ENCODE assay signal across 25 cellular contexts in the genomic region with DNA sequence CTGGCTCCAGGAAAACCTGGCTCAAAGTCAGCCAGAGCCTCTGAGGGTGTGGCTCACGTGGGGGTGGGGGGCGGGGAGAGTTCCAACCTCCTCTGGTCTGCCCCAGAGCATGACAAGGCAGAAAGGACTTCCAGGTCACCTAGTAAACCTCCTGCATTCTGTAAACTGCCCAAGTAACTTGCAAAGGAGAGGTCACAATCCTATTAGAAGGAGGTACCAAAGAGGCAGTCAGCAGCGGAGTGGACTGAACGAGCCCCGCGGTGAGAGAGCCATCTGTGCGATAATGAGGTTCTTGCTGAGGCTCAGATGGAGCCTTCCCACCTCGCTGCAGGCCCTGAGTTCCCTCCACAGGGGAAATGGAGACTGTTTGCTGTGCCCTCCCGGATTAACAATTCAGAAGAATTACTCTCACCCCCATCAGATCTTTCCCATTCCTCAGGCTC. TPM values are rescaled to one million over a fixed set of nuclear protein-coding genes. Genes with fewer than 3 reads are reported as not detected.
DNase-seq lines count a peak whose midpoint lies in the region; ATAC-seq and TF ChIP-seq lines count a peak whose summit lies in the region.
"Had no signal": no experiment of that assay in that cellular context is flagged by ENCODE, and none has a peak within 500 bp of the region (broad histone marks: within the 10 kb centered on the region; RNA-seq: fewer than 3 reads in every experiment).

No MANE protein-coding gene starts in this region.

- CTCF ChIA-PET in WTC11 (lab: Charles Lee), result interaction anchor here (0.6 kb wide), 1 partner anchor 834 kb away, joined by 3 read pairs; no protein-coding TSS in a partner anchor
- CTCF ChIA-PET in activated CD4-positive, alpha-beta memory T cell treated with anti-CD3 and anti-CD28 coated beads for 36 hours (lab: Charles Lee), result no interaction called here

- no peaks in the 10 kb centered on the region for H3K9me2 ChIP-seq in GM23338 (ENCODE audit: insufficient read depth)

- ATAC-seq in GM23338, result peak; percentile 72
- peak; percentile 72 for ATAC-seq in WTC11
- peak; percentile 21 for ATAC-seq in mucosa of descending colon
- no peak for ATAC-seq in activated CD4-positive, CD25-positive, alpha-beta regulatory T cell treated with anti-CD3 and anti-CD28 coated beads, Interleukin-2, amount 50 U/mL, for 24 hours
- ATAC-seq in HG02970 (IDR thresholded peaks at IDR 0.05; ENCODE audit: low FRiP score, unreplicated experiment), result no peak
- ATAC-seq: activated naive CD4-positive, alpha-beta T cell treated with anti-CD3 and anti-CD28 coated beads, Interleukin-2, amount 50 U/mL, for 72 hours; activated T-helper 17 cell treated with anti-CD3 and anti-CD28 coated beads, Interleukin-2, amount 50 U/mL, for 72 hours; heart right ventricle; pancreas; PC-3; right lobe of liver; upper lobe of right lung had no signal

- peaks cover 13% of the 10 kb centered on the region; the same call in 2 of the 3 replicates for H3K4me1 Mint-ChIP-seq in GM23338
- peaks cover 15% of the 10 kb centered on the region for H3K4me1 Mint-ChIP-seq in WTC11
- no peaks in the 10 kb centered on the region for H3K4me1 Mint-ChIP-seq in activated CD4-positive, alpha-beta memory T cell treated with anti-CD3 and anti-CD28 coated beads for 36 hours (ENCODE audit: low read depth)
- H3K4me1 Mint-ChIP-seq: activated T-helper 17 cell treated with anti-CD3 and anti-CD28 coated beads, Interleukin-2, amount 50 U/mL, for 72 hours; immature natural killer cell; nephron had no signal

- no peak overlapping the region; the same call in 1 of the 2 replicates for H3K4me2 ChIP-seq in GM23338

- intact Hi-C loops in mucosa of descending colon (cut with DNase I, micrococcal nuclease), result no loop called here
- intact Hi-C loops in activated CD4-positive, alpha-beta memory T cell treated with anti-CD3 and anti-CD28 coated beads for 36 hours (cut with micrococcal nuclease), result no loop called here

- no peaks in the 10 kb centered on the region for H3K9me3 Mint-ChIP-seq in GM23338
- H3K9me3 Mint-ChIP-seq in WTC11, result no peaks in the 10 kb centered on the region
- no peaks in the 10 kb centered on the region for H3K9me3 Mint-ChIP-seq in activated CD4-positive, alpha-beta memory T cell treated with anti-CD3 and anti-CD28 coated beads for 36 hours
- H3K9me3 Mint-ChIP-seq: activated T-helper 17 cell treated with anti-CD3 and anti-CD28 coated beads, Interleukin-2, amount 50 U/mL, for 72 hours; immature natural killer cell; nephron had no signal

- no peak overlapping the region for H3K27ac Mint-ChIP-seq in GM23338
- H3K27ac Mint-ChIP-seq in WTC11, result no peak overlapping the region
- H3K27ac Mint-ChIP-seq in activated CD4-positive, alpha-beta memory T cell treated with anti-CD3 and anti-CD28 coated beads for 36 hours, result no peak overlapping the region
- H3K27ac Mint-ChIP-seq: activated naive CD4-positive, alpha-beta T cell treated with anti-CD3 and anti-CD28 coated beads, Interleukin-2, amount 50 U/mL, for 72 hours; activated T-helper 17 cell treated with anti-CD3 and anti-CD28 coated beads, Interleukin-2, amount 50 U/mL, for 72 hours; immature natural killer cell; nephron had no signal

- H3K27me3 Mint-ChIP-seq in GM23338 (ENCODE audit: insufficient read depth, low read depth, poor library complexity), result peaks cover 1% of the 10 kb centered on the region
- H3K27me3 Mint-ChIP-seq in WTC11 (ENCODE audit: low read depth), result peaks cover 6% of the 10 kb centered on the region
- H3K27me3 Mint-ChIP-seq in activated CD4-positive, alpha-beta memory T cell treated with anti-CD3 and anti-CD28 coated beads for 36 hours, result no peaks in the 10 kb centered on the region
- H3K27me3 Mint-ChIP-seq: activated T-helper 17 cell treated with anti-CD3 and anti-CD28 coated beads, Interleukin-2, amount 50 U/mL, for 72 hours had no signal

- no peaks in the 10 kb centered on the region for H3K9me3 ChIP-seq in mucosa of descending colon
- H3K9me3 ChIP-seq: BLaER1 treated with 17β-estradiol and CSF1 and Interleukin-3, amounts not matched to agents 10 nM and 100 nM; heart right ventricle; left ventricle myocardium inferior; pancreas; right lobe of liver; upper lobe of right lung had no signal

- H3K4me3 ChIP-seq in GM23338 (no peak overlapping the region), mucosa of descending colon (no peak overlapping the region)
- H3K4me3 ChIP-seq: BLaER1 treated with 17β-estradiol and CSF1 and Interleukin-3, amounts not matched to agents 10 nM and 100 nM; heart right ventricle; left ventricle myocardium inferior; pancreas; right lobe of liver; upper lobe of right lung had no signal

- no peak overlapping the region for H3K27ac ChIP-seq in GM23338 (ENCODE audit: low read depth)
- H3K27ac ChIP-seq: BLaER1 treated with 17β-estradiol and CSF1 and Interleukin-3, amounts not matched to agents 10 nM and 100 nM; heart right ventricle; left ventricle myocardium inferior; pancreas; right lobe of liver; upper lobe of right lung had no signal

- no peaks in the 10 kb centered on the region for H4K20me1 ChIP-seq in GM23338 (replicated peaks; ENCODE audit: insufficient read depth)
- H4K20me1 ChIP-seq: BLaER1 treated with 17β-estradiol and CSF1 and Interleukin-3, amounts not matched to agents 10 nM and 100 nM had no signal

- H3K4me3 Mint-ChIP-seq in GM23338 (no peak overlapping the region), WTC11 (no peak overlapping the region)
- no peak overlapping the region for H3K4me3 Mint-ChIP-seq in activated CD4-positive, alpha-beta memory T cell treated with anti-CD3 and anti-CD28 coated beads for 36 hours
- H3K4me3 Mint-ChIP-seq: activated T-helper 17 cell treated with anti-CD3 and anti-CD28 coated beads, Interleukin-2, amount 50 U/mL, for 72 hours; immature natural killer cell; nephron had no signal

- H3K36me3 Mint-ChIP-seq in GM23338 (ENCODE audit: low read depth) (no peaks in the 10 kb centered on the region), WTC11 (no peaks in the 10 kb centered on the region)
- H3K36me3 Mint-ChIP-seq in activated CD4-positive, alpha-beta memory T cell treated with anti-CD3 and anti-CD28 coated beads for 36 hours, result no peaks in the 10 kb centered on the region
- H3K36me3 Mint-ChIP-seq: activated naive CD4-positive, alpha-beta T cell treated with anti-CD3 and anti-CD28 coated beads, Interleukin-2, amount 50 U/mL, for 72 hours; immature natural killer cell had no signal

- DNase-seq in GM23338 (ENCODE audit: low spot score), result peak; percentile 21
- peak; percentile 9 for DNase-seq in NCI-H1694 (lab: John Stamatoyannopoulos, UW)
- DNase-seq in WTC11 (ENCODE audit: low spot score), result peak; percentile 25
- DNase-seq in mucosa of descending colon, result no peak
- no peak for DNase-seq in SKM-1 treated with dmso at 0.1 percent for 144 hours (lab: John Stamatoyannopoulos, UW; ENCODE audit: unreplicated experiment)
- no peak for DNase-seq in activated CD4-positive, alpha-beta memory T cell treated with anti-CD3 and anti-CD28 coated beads for 36 hours
- DNase-seq: ACHN; activated CD4-positive, alpha-beta T cell treated with anti-CD3 and anti-CD28 coated beads, Interleukin-2, amount 50 U/mL, for 1 hour; central memory CD4-positive, alpha-beta T cell; heart right ventricle; immature natural killer cell; left ventricle myocardium inferior; NCI-H1417 treated with DMSO at 0.1 percent for 48 hours; NCI-H774; pancreas; PC-3; upper lobe of right lung had no signal

- H3K27me3 ChIP-seq in GM23338 (ENCODE audit: insufficient read depth), result no peaks in the 10 kb centered on the region
- H3K27me3 ChIP-seq: BLaER1 treated with 17β-estradiol and CSF1 and Interleukin-3, amounts not matched to agents 10 nM and 100 nM; heart right ventricle; pancreas; right lobe of liver; upper lobe of right lung had no signal

- POLR2A ChIA-PET in WTC11 (lab: Charles Lee), result no interaction called here
- POLR2A ChIA-PET in activated CD4-positive, alpha-beta memory T cell treated with anti-CD3 and anti-CD28 coated beads for 36 hours (lab: Charles Lee), result no interaction called here

- H3K36me3 ChIP-seq in GM23338 (ENCODE audit: insufficient read depth) (no peaks in the 10 kb centered on the region), mucosa of descending colon (ENCODE audit: low read depth) (no peaks in the 10 kb centered on the region)
- H3K36me3 ChIP-seq: BLaER1 treated with 17β-estradiol and CSF1 and Interleukin-3, amounts not matched to agents 10 nM and 100 nM; heart right ventricle; left ventricle myocardium inferior; pancreas; right lobe of liver; upper lobe of right lung had no signal

- no peaks in the 10 kb centered on the region for H3F3A ChIP-seq in GM23338 (replicated peaks; ENCODE audit: low read depth)

- no peaks in the 10 kb centered on the region for H3K79me2 ChIP-seq in GM23338 (replicated peaks; ENCODE audit: insufficient read depth)

- peak overlapping the region; percentile 90 for H2AFZ ChIP-seq in GM23338

- H3K4me1 ChIP-seq in GM23338 (ENCODE audit: insufficient read depth) (peaks cover 8% of the 10 kb centered on the region; the same call in 1 of the 2 replicates), mucosa of descending colon (ENCODE audit: low read depth) (peaks cover 19% of the 10 kb centered on the region)

- TF ChIP-seq CTCF in GM23338 (conservative IDR thresholded peaks at IDR 0.05; ENCODE audit: low read depth in 2 of 2) (no peak), WTC11 (IDR thresholded peaks at IDR 0.05) (no peak), mucosa of descending colon (IDR thresholded peaks at IDR 0.05) (no peak)

TF ChIP-seq in GM23338, 12 proteins besides CTCF, POLR2A, EP300 and RAD21 (continues in another document):
- no peak for TF ChIP-seq EZH2phosphoT487 (IDR thresholded peaks at IDR 0.05; ENCODE audit: unreplicated experiment)

TF ChIP-seq in WTC11, 78 proteins besides CTCF, POLR2A, EP300 and RAD21 (continues in another document):
- no peak for TF ChIP-seq MAX (CRISPR knock-in tag; IDR thresholded peaks at IDR 0.05)

RNA-seq across cellular contexts. Expression of gene GATA6, which starts 58.9 kb away (rescaled TPM):
- total RNA-seq in GM23338 (2014; rRNA removed; shearing (Covaris generic)), result not detected in 2 replicates
- 0.08 and 0.30 TPM in 2 replicates for polyA plus RNA-seq in GM23338 (2016; fragmentation: Nextera tagmentation; extraction: Ambion mirVana)
- total RNA-seq in WTC11 (2021) (0.15 to 0.21 TPM (median 0.18 TPM) in 3 replicates), mucosa of descending colon (10 to 100 TPM; 21.9 to 58.8 (median 43.3) TPM)
- under 1 TPM; 0.07 to 0.10 TPM for total RNA-seq in activated CD4-positive, alpha-beta memory T cell treated with anti-CD3 and anti-CD28 coated beads for 36 hours
- total RNA-seq: activated naive CD4-positive, alpha-beta T cell treated with anti-CD3 and anti-CD28 coated beads, Interleukin-2, amount 50 U/mL, for 72 hours; activated T-helper 17 cell treated with anti-CD3 and anti-CD28 coated beads, Interleukin-2, amount 50 U/mL, for 72 hours; T-helper 1 cell treated with Interleukin-12 subunit alpha and Interleukin-12 subunit beta and Interleukin-4 antibody, amounts not matched to agents 30 ng/mL and 1 ng/mL, for 36 hours had no signal

Comparison
In these comparisons a context has a peak if more than half of its experiments do, and no peak if none do; other contexts are left out.
1. ATAC-seq: peak in GM23338 (single experiment), WTC11 (single experiment) and mucosa of descending colon (single experiment); none in activated CD4-positive, CD25-positive, alpha-beta regulatory T cell treated with anti-CD3 and anti-CD28 coated beads, Interleukin-2, amount 50 U/mL, for 24 hours (0 of 2) and HG02970 (single experiment).
2. DNase-seq: peak in GM23338 (single experiment), NCI-H1694 (single experiment) and WTC11 (single experiment); none in mucosa of descending colon (0 of 3), SKM-1 treated with dmso at 0.1 percent for 144 hours (single experiment) and activated CD4-positive, alpha-beta memory T cell treated with anti-CD3 and anti-CD28 coated beads for 36 hours (single experiment).
3. RNA of gene GATA6, which starts 58.9 kb away (total RNA-seq): 21.9 to 58.8 TPM in mucosa of descending colon; 0.15 to 0.21 TPM in WTC11, 0.07 to 0.10 TPM in activated CD4-positive, alpha-beta memory T cell treated with anti-CD3 and anti-CD28 coated beads for 36 hours and not detected in GM23338; every median in the first group is over 10 times any median in the second.